ENCODE assay signal across 18 cellular contexts in the genomic region with DNA sequence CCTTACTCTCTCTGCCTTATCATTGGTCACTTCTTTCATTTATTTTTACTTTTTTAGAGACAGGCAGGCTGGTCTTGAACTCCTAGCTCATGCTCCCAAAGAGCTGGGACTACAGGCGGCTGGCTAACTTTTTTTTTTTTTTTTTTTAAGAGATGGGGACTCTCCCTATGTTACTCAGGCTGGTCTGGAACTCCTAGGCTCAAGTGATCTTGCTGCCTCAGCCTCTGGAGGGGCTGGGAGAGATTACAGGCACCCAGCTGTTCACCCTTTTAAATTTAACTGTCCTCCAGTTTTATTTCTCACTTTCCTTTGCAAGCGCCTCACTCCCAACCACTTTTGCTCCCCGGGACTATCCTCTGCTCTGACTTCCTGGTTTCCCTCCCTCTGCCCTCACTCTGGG. TPM values are rescaled to one million over a fixed set of nuclear protein-coding genes. Genes with fewer than 3 reads are reported as not detected.
DNase-seq lines count a peak whose midpoint lies in the region; ATAC-seq and TF ChIP-seq lines count a peak whose summit lies in the region.
"Had no signal": no experiment of that assay in that cellular context is flagged by ENCODE, and none has a peak within 500 bp of the region (broad histone marks: within the 10 kb centered on the region; RNA-seq: fewer than 3 reads in every experiment).

No MANE protein-coding gene starts in this region.

- H3K4ac ChIP-seq in trophoblast cell (ENCODE audit: low read depth, low read length): no peak overlapping the region

- DNase-seq in ELF-1 (ENCODE audit: low read depth, low spot score) (peak; percentile 17), WTC11 (ENCODE audit: low spot score) (no peak), trophoblast cell (no peak), vagina (ENCODE audit: extremely low spot score in 2 of 2) (no peak), erythroblast (lab: John Stamatoyannopoulos, UW) (no peak)
- DNase-seq: ACHN; Calu3; CD4-positive, CD25-positive, alpha-beta regulatory T cell; DMS 273 treated with DMSO at 0.1 percent for 48 hours; DMS79; KG1 had no signal

- H4K12ac ChIP-seq in trophoblast cell (ENCODE audit: low read depth, low read length): no peak overlapping the region

- no peak overlapping the region for H3K9ac ChIP-seq in trophoblast cell (ENCODE audit: low read length)
- H3K9ac ChIP-seq: BLaER1 treated with 17β-estradiol and CSF1 and Interleukin-3, amounts not matched to agents 10 nM and 100 nM had no signal

- H3K79me1 ChIP-seq in trophoblast cell (ENCODE audit: low read length): peaks cover 1% of the 10 kb centered on the region

- 0 out of 2 replicates have a peak overlapping the region, but pooled peaks have one; percentile 9 for H3K27ac Mint-ChIP-seq in WTC11
- H3K27ac Mint-ChIP-seq: CD4-positive, CD25-positive, alpha-beta regulatory T cell; IgD-negative memory B cell had no signal

- POLR2A ChIA-PET in HEK293 (lab: Yijun Ruan, JAX) (interaction anchor here (0.6 kb wide), 1 partner anchor 203 kb away, joined by 7 read pairs; no protein-coding TSS in a partner anchor), WTC11 (lab: Charles Lee) (interaction anchor here (0.7 kb wide), 1 partner anchor 72 kb away, joined by 9 read pairs; no protein-coding TSS in a partner anchor)

- no peak overlapping the region for H3K4me3 ChIP-seq in HEK293 (ENCODE audit: low read depth, low read length)
- H3K4me3 ChIP-seq in trophoblast cell (ENCODE audit: low read depth, low read length): no peak overlapping the region
- H3K4me3 ChIP-seq in vagina: no peak overlapping the region
- H3K4me3 ChIP-seq: BLaER1 treated with 17β-estradiol and CSF1 and Interleukin-3, amounts not matched to agents 10 nM and 100 nM had no signal

- peaks cover 4% of the 10 kb centered on the region; the same call in 1 of the 2 replicates for H3K4me1 ChIP-seq in HEK293 (ENCODE audit: control insufficient read depth, insufficient read depth, low read length)
- H3K4me1 ChIP-seq in trophoblast cell (ENCODE audit: control insufficient read depth in 1 of 2, insufficient read depth in 2 of 2, low read length in 2 of 2): peaks cover 3 to 4% of the 10 kb centered on the region in 2 experiments
- no peaks in the 10 kb centered on the region for H3K4me1 ChIP-seq in vagina

- H3K14ac ChIP-seq in trophoblast cell (ENCODE audit: low read length): no peak overlapping the region

- TF ChIP-seq POLR2A in vagina (IDR thresholded peaks at IDR 0.05): no peak
- TF ChIP-seq POLR2A in erythroblast (IDR thresholded peaks at IDR 0.05; ENCODE audit: low read length): no peak

- no peak overlapping the region for H4K91ac ChIP-seq in trophoblast cell (ENCODE audit: low read depth, low read length)

- no CpG with 5 or more reads among the region's 3 CpGs for WGBS in trophoblast cell (ENCODE audit: extremely low coverage, insufficient coverage, insufficient read length)

- H2AFZ ChIP-seq in trophoblast cell (ENCODE audit: insufficient read depth, low read length, poor library complexity): peak overlapping the region; percentile 71

- CTCF ChIA-PET in HEK293 (lab: Yijun Ruan, JAX): interaction anchor here (0.7 to 1.2 kb wide), 2 partner anchors 10 to 13 kb away, joined by 3 to 4 read pairs; no protein-coding TSS in a partner anchor
- CTCF ChIA-PET in WTC11 (lab: Charles Lee): interaction anchor here (0.6 to 1.8 kb wide), 9 partner anchors 10 to 1083 kb away, joined by 3 to 10 read pairs (median 3); no protein-coding TSS in a partner anchor

- ATAC-seq in WTC11 (peak; percentile 83), GM19463 (IDR thresholded peaks at IDR 0.05; ENCODE audit: unreplicated experiment) (no peak)

- H3K4me3 Mint-ChIP-seq in WTC11: no peak overlapping the region
- H3K4me3 Mint-ChIP-seq: CD4-positive, CD25-positive, alpha-beta regulatory T cell; IgD-negative memory B cell had no signal

- H3K36me3 ChIP-seq in HEK293 (ENCODE audit: control insufficient read depth in 2 of 2, insufficient read depth in 1 of 2, low read length in 2 of 2): no peaks in the 10 kb centered on the region
- no peaks in the 10 kb centered on the region for H3K36me3 ChIP-seq in trophoblast cell (ENCODE audit: control insufficient read depth in 1 of 2, insufficient read depth in 2 of 2, low read length in 2 of 2)
- no peaks in the 10 kb centered on the region for H3K36me3 ChIP-seq in vagina
- H3K36me3 ChIP-seq: BLaER1 treated with 17β-estradiol and CSF1 and Interleukin-3, amounts not matched to agents 10 nM and 100 nM had no signal

- H2BK5ac ChIP-seq in trophoblast cell (ENCODE audit: low read depth, low read length, poor library complexity): no peak overlapping the region

- H3K9me3 ChIP-seq in HEK293 (ENCODE audit: control insufficient read depth, insufficient read depth, low read depth, low read length): no peaks in the 10 kb centered on the region
- no peaks in the 10 kb centered on the region for H3K9me3 ChIP-seq in trophoblast cell (ENCODE audit: insufficient read depth, low read depth, low read length)
- no peaks in the 10 kb centered on the region for H3K9me3 ChIP-seq in vagina
- H3K9me3 ChIP-seq: BLaER1 treated with 17β-estradiol and CSF1 and Interleukin-3, amounts not matched to agents 10 nM and 100 nM had no signal

- no peaks in the 10 kb centered on the region for H3K79me2 ChIP-seq in trophoblast cell (ENCODE audit: control insufficient read depth, insufficient read depth, low read length, poor library complexity)

- no peak overlapping the region for H3K23ac ChIP-seq in trophoblast cell (ENCODE audit: low read length)

- H2AK5ac ChIP-seq in trophoblast cell (ENCODE audit: low read length): no peak overlapping the region

- no peak overlapping the region for H3K4me2 ChIP-seq in trophoblast cell (ENCODE audit: low read length)

- H3K27me3 ChIP-seq in trophoblast cell (ENCODE audit: insufficient read depth, low read length) (no peaks in the 10 kb centered on the region), vagina (no peaks in the 10 kb centered on the region)
- H3K27me3 ChIP-seq: BLaER1 treated with 17β-estradiol and CSF1 and Interleukin-3, amounts not matched to agents 10 nM and 100 nM had no signal

- H2BK120ac ChIP-seq in trophoblast cell (ENCODE audit: insufficient read depth, low read length, poor library complexity): no peak overlapping the region

- H3K27me3 Mint-ChIP-seq in WTC11 (ENCODE audit: low read depth): no peaks in the 10 kb centered on the region

- H3K27ac ChIP-seq in HEK293 (ENCODE audit: extremely low read depth, low read depth, low read length) (no peak overlapping the region), trophoblast cell (ENCODE audit: low read depth, low read length) (no peak overlapping the region), vagina (no peak overlapping the region)
- H3K27ac ChIP-seq: BLaER1 treated with 17β-estradiol and CSF1 and Interleukin-3, amounts not matched to agents 10 nM and 100 nM had no signal

- no peaks in the 10 kb centered on the region for H3K36me3 Mint-ChIP-seq in WTC11
- H3K36me3 Mint-ChIP-seq: CD4-positive, CD25-positive, alpha-beta regulatory T cell had no signal

- no peak overlapping the region for H4K8ac ChIP-seq in trophoblast cell (ENCODE audit: low read depth, low read length)

- TF ChIP-seq CTCF in HEK293 (tag by site-specific recombination; IDR thresholded peaks at IDR 0.05) (no peak), WTC11 (IDR thresholded peaks at IDR 0.05) (no peak), vagina (IDR thresholded peaks at IDR 0.05) (no peak)

- intact Hi-C loops in vagina (cut with DNase I): no loop called here

- peaks cover 36% of the 10 kb centered on the region for H3K4me1 Mint-ChIP-seq in WTC11

- no peak overlapping the region for H2BK12ac ChIP-seq in trophoblast cell (ENCODE audit: low read length)

- no peak overlapping the region for H3K18ac ChIP-seq in trophoblast cell (ENCODE audit: low read length)

- no peaks in the 10 kb centered on the region for H3K9me3 Mint-ChIP-seq in WTC11

TF ChIP-seq in HEK293, 187 proteins besides CTCF, POLR2A, EP300 and RAD21:
- 0 out of 2 replicates have a peak, but pooled peaks have one; percentile 12 for TF ChIP-seq ZNF341 (tag by site-specific recombination; IDR thresholded peaks at IDR 0.05; ENCODE audit: low read depth)
- no peak for TF ChIP-seq ZNF664 (tag by site-specific recombination; IDR thresholded peaks at IDR 0.05)
TF ChIP-seq in HEK293: peak in this region for 1.

TF ChIP-seq in WTC11, 78 proteins besides CTCF, POLR2A, EP300 and RAD21:
- TF ChIP-seq, protein P1, sequence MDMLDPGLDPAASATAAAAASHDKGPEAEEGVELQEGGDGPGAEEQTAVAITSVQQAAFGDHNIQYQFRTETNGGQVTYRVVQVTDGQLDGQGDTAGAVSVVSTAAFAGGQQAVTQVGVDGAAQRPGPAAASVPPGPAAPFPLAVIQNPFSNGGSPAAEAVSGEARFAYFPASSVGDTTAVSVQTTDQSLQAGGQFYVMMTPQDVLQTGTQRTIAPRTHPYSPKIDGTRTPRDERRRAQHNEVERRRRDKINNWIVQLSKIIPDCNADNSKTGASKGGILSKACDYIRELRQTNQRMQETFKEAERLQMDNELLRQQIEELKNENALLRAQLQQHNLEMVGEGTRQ (CRISPR knock-in tag; IDR thresholded peaks at IDR 0.05): no peak
- TF ChIP-seq E2F4 (CRISPR knock-in tag; IDR thresholded peaks at IDR 0.05; ENCODE audit: borderline replicate concordance, low read depth) (no peak), FOXK1 (CRISPR knock-in tag; IDR thresholded peaks at IDR 0.05) (no peak), TP53 (CRISPR knock-in tag; IDR thresholded peaks at IDR 0.05) (no peak), ZNF263 (CRISPR knock-in tag; IDR thresholded peaks at IDR 0.05; ENCODE audit: low read depth) (no peak)
TF ChIP-seq in WTC11: peak in this region for 0.

RNA-seq across cellular contexts. Expression of gene CLDN10, which starts 5.6 kb away (rescaled TPM):
- 24.7 to 29.6 TPM (median 29.5 TPM) in 3 replicates for total RNA-seq in WTC11 (2021)
- polyA plus RNA-seq in trophoblast cell (2013): 3.5 and 3.8 TPM in 2 replicates
- total RNA-seq in vagina: not detected
- total RNA-seq: A172; CD4-positive, CD25-positive, alpha-beta regulatory T cell; H4; HT1080 had no signal
- polyA plus RNA-seq: CD4-positive, CD25-positive, alpha-beta regulatory T cell; IgD-negative memory B cell had no signal

Comparison
In these comparisons a context has a peak if more than half of its experiments do, and no peak if none do; other contexts are left out.
1. RNA of gene CLDN10, which starts 5.6 kb away (total RNA-seq): 24.7 to 29.6 TPM in WTC11; not detected in vagina (single experiment); every median in the first group is over 10 times any median in the second.